ENCODE assay signal across 9 cellular contexts in genomic region chr15:83486363-83486762, GRCh38. TPM values are rescaled to one million over a fixed set of nuclear protein-coding genes. Genes with fewer than 3 reads are reported as not detected.
"Had no signal": no experiment of that assay in that cellular context is flagged by ENCODE, and none has a peak within 500 bp of the region (broad histone marks: within the 10 kb centered on the region; RNA-seq: fewer than 3 reads in every experiment).

No MANE protein-coding gene starts in this region.

- ATAC-seq: GM12878 had no signal

- H3K4me3 ChIP-seq: GM12878 had no signal

- FAIRE-seq: G401.6, GM12878, GM12891, GM12892, GM18507, GM19239 had no signal

- DNase-seq: GDM1, GF-D8 had no signal

RNA-seq across cellular contexts. Expression of gene SH3GL3, which starts 39.2 kb away (rescaled TPM):
- total RNA-seq: G401, GM12878 had no signal
- polyA plus RNA-seq: GM12878 had no signal
